16 cellular contexts compared by ENCODE assay signal in the genomic region with DNA sequence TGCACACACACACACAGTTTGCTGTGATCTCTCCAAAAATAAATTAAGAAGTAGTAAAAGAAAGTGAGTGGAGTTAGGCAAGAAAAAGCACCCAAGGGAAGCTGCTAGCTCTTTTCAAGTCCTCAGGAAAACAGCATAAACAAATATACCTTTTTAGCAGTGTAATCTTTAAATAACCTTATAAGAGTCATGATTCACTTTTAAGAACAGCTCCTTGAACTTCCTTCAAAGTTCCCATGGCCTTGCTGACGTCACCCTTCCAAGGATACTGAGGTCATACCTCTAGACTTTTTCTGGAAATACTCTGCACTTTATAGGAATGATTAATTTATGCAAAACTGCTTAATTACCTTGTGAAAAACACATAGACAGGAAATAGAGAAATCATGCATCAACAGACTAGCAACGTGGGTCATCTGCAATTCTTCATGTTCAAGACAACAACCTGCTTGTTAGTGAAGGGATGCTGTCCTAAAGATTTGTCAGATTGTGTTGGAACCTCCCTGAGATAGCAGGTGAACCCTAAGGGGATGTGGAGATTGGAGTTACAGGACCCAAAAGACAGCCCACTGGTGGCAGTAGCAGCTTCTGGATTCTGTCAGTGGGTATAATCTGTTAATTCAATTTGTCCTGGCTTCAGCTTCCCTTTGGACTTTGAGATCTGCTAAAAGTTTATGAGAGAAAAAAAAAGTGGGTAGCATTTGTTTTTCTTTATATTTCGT.
DNase-seq lines count a peak whose midpoint lies in the region; ATAC-seq, FAIRE-seq and TF ChIP-seq lines count a peak whose summit lies in the region.
"Had no signal": no experiment of that assay in that cellular context is flagged by ENCODE, and none has a peak within 500 bp of the region (broad histone marks: within the 10 kb centered on the region; RNA-seq: fewer than 3 reads in every experiment).

No MANE protein-coding gene starts in this region.

- WGBS in HepG2 (ENCODE audit: low lambda C conversion rate) = 1% methylated on average over 3 of the region's 3 CpGs
- WGBS in right lobe of liver (ENCODE audit: insufficient coverage, low coverage, low lambda C conversion rate, missing lambda C conversion rate) = 23% methylated on average over 3 of the region's 3 CpGs

- TF ChIP-seq POLR2A in HepG2 (IDR thresholded peaks at IDR 0.05; ENCODE audit: insufficient read depth in 1 of 2, low read depth in 2 of 2, low read length in 2 of 2) (no peak), right lobe of liver (IDR thresholded peaks at IDR 0.05) (no peak)

- CTCF ChIA-PET in HepG2 (lab: Yijun Ruan, JAX; ENCODE audit: low intra/inter-chr PET ratio, low total read pairs) = no interaction called here

- no peak overlapping the region for H3K27ac ChIP-seq in HepG2 (ENCODE audit: extremely low read length, insufficient read depth, low read length)
- no peak overlapping the region for H3K27ac ChIP-seq in right lobe of liver
- peak overlapping the region; percentile 100 for H3K27ac ChIP-seq in VCaP
- H3K27ac ChIP-seq: C4-2B, HL-60 had no signal

- no peaks in the 10 kb centered on the region for H3K27me3 ChIP-seq in HepG2 (ENCODE audit: control insufficient read depth in 1 of 2, insufficient read depth in 2 of 2, low read length in 2 of 2)
- peaks cover 0 to 4% of the 10 kb centered on the region in 2 donors for H3K27me3 ChIP-seq in right lobe of liver

- no peaks in the 10 kb centered on the region for H3K4me1 ChIP-seq in HepG2 (ENCODE audit: insufficient read depth, low read length)
- H3K4me1 ChIP-seq in right lobe of liver = no peaks in the 10 kb centered on the region

- no peak overlapping the region for H3K9ac ChIP-seq in HepG2 (ENCODE audit: insufficient read depth, low read depth, low read length)

- H3K4me3 ChIP-seq in HepG2 (replicated peaks in 1 of 3; ENCODE audit: insufficient read depth in 1 of 3, low read depth in 2 of 3, low read length in 3 of 3) (no peak overlapping the region), right lobe of liver (no peak overlapping the region)
- H3K4me3 ChIP-seq: GM23338 had no signal

- H3K36me3 ChIP-seq in HepG2 (replicated peaks in 1 of 2; ENCODE audit: control insufficient read depth in 1 of 2, insufficient read depth in 2 of 2, low read length in 2 of 2) (no peaks in the 10 kb centered on the region), right lobe of liver (no peaks in the 10 kb centered on the region)

- DNase-seq in HepG2 (ENCODE audit: low spot score) (no peak), right lobe of liver (no peak), kidney tubule cell (ENCODE audit: low spot score) (peak; percentile 51), head of caudate nucleus (no peak), hippocampal formation (lab: John Stamatoyannopoulos, UW) (no peak)
- DNase-seq: CD4-positive, alpha-beta memory T cell; DMS79; H7 had no signal

- in situ Hi-C loops in HepG2 (cut with HindIII; ENCODE audit: extremely low pct_ligation_motif_present, low pct_unique_long_range_greater_than_20kb) = no loop called here

- no peaks in the 10 kb centered on the region for H4K20me1 ChIP-seq in HepG2 (ENCODE audit: insufficient read depth, low read length)

- intact Hi-C loops in HepG2 (cut with micrococcal nuclease; ENCODE audit: unreplicated experiment) (no loop called here), right lobe of liver (cut with DNase I) (no loop called here), head of caudate nucleus (cut with DNase I) (no loop called here)

- H3K79me2 ChIP-seq in HepG2 (ENCODE audit: insufficient read depth, low read length) = no peaks in the 10 kb centered on the region

- POLR2A ChIA-PET in HepG2 (lab: Yijun Ruan, JAX) = no interaction called here

- peaks cover 9% of the 10 kb centered on the region for H3K9me3 ChIP-seq in HepG2 (ENCODE audit: low read length)
- no peaks in the 10 kb centered on the region for H3K9me3 ChIP-seq in right lobe of liver

- TF ChIP-seq RAD21 in HepG2 (CRISPR knock-in tag; IDR thresholded peaks at IDR 0.05) = no peak

- TF ChIP-seq CTCF in HepG2 (CRISPR knock-in tag; IDR thresholded peaks at IDR 0.05) = no peak
- no peak for TF ChIP-seq CTCF in right lobe of liver (IDR thresholded peaks at IDR 0.05)
- TF ChIP-seq CTCF in VCaP (conservative IDR thresholded peaks at IDR 0.05) = no peak

- no TSS peak for BruUV-seq in HepG2 (replicated peaks; lab: Mats Ljungman, UMichigan)

- ATAC-seq in HepG2 = no peak
- no peak for ATAC-seq in right lobe of liver
- ATAC-seq in GM18907 (IDR thresholded peaks at IDR 0.05; ENCODE audit: unreplicated experiment) = no peak
- ATAC-seq: GM23338 had no signal

- no peak overlapping the region for H3K4me2 ChIP-seq in HepG2 (ENCODE audit: low read depth, low read length)
- H3K4me2 ChIP-seq: GM23338 had no signal

- H2AFZ ChIP-seq in HepG2 (ENCODE audit: low read length) = no peak overlapping the region
- H2AFZ ChIP-seq: GM23338 had no signal

- TF ChIP-seq EP300 in HepG2 (IDR thresholded peaks at IDR 0.05; ENCODE audit: low read depth in 2 of 2, low read length in 2 of 2) (no peak), HepG2 (CRISPR knock-in tag; IDR thresholded peaks at IDR 0.05; ENCODE audit: borderline replicate concordance) (no peak)

- no peak for FAIRE-seq in HepG2 (lab: Jason Lieb, UNC)
- FAIRE-seq: A204.1, G401.6, GM12891 had no signal

TF ChIP-seq in HepG2, 621 proteins besides CTCF, POLR2A, EP300 and RAD21 (continues in another document):
- TF ChIP-seq ZBTB8A (CRISPR knock-in tag; IDR thresholded peaks at IDR 0.05; ENCODE audit: borderline replicate concordance, low read depth) (no peak), PITX1 (CRISPR knock-in tag; IDR thresholded peaks at IDR 0.05) (no peak), ZFP62 (CRISPR knock-in tag; IDR thresholded peaks at IDR 0.05) (no peak), HNF4G (IDR thresholded peaks at IDR 0.05; ENCODE audit: borderline replicate concordance, low read depth, low read length) (no peak), HNF4G (CRISPR knock-in tag; IDR thresholded peaks at IDR 0.05; ENCODE audit: borderline replicate concordance, low read depth) (no peak), ATF7 (IDR thresholded peaks at IDR 0.05) (peak; percentile 73), ATF7 (CRISPR knock-in tag; IDR thresholded peaks at IDR 0.05) (no peak), ZNF143 (CRISPR knock-in tag; IDR thresholded peaks at IDR 0.05) (no peak), THAP8 (CRISPR knock-in tag; IDR thresholded peaks at IDR 0.05; ENCODE audit: borderline replicate concordance) (no peak), ZNF768 (CRISPR knock-in tag; IDR thresholded peaks at IDR 0.05) (no peak), GATA4 (IDR thresholded peaks at IDR 0.05; ENCODE audit: borderline replicate concordance, low read depth) (no peak), ZBTB42 (CRISPR knock-in tag; IDR thresholded peaks at IDR 0.05) (no peak)
- TF ChIP-seq, protein P1, sequence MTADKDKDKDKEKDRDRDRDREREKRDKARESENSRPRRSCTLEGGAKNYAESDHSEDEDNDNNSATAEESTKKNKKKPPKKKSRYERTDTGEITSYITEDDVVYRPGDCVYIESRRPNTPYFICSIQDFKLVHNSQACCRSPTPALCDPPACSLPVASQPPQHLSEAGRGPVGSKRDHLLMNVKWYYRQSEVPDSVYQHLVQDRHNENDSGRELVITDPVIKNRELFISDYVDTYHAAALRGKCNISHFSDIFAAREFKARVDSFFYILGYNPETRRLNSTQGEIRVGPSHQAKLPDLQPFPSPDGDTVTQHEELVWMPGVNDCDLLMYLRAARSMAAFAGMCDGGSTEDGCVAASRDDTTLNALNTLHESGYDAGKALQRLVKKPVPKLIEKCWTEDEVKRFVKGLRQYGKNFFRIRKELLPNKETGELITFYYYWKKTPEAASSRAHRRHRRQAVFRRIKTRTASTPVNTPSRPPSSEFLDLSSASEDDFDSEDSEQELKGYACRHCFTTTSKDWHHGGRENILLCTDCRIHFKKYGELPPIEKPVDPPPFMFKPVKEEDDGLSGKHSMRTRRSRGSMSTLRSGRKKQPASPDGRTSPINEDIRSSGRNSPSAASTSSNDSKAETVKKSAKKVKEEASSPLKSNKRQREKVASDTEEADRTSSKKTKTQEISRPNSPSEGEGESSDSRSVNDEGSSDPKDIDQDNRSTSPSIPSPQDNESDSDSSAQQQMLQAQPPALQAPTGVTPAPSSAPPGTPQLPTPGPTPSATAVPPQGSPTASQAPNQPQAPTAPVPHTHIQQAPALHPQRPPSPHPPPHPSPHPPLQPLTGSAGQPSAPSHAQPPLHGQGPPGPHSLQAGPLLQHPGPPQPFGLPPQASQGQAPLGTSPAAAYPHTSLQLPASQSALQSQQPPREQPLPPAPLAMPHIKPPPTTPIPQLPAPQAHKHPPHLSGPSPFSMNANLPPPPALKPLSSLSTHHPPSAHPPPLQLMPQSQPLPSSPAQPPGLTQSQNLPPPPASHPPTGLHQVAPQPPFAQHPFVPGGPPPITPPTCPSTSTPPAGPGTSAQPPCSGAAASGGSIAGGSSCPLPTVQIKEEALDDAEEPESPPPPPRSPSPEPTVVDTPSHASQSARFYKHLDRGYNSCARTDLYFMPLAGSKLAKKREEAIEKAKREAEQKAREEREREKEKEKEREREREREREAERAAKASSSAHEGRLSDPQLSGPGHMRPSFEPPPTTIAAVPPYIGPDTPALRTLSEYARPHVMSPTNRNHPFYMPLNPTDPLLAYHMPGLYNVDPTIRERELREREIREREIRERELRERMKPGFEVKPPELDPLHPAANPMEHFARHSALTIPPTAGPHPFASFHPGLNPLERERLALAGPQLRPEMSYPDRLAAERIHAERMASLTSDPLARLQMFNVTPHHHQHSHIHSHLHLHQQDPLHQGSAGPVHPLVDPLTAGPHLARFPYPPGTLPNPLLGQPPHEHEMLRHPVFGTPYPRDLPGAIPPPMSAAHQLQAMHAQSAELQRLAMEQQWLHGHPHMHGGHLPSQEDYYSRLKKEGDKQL (CRISPR knock-in tag; IDR thresholded peaks at IDR 0.05; ENCODE audit: low read depth) = no peak
- TF ChIP-seq, protein P2, sequence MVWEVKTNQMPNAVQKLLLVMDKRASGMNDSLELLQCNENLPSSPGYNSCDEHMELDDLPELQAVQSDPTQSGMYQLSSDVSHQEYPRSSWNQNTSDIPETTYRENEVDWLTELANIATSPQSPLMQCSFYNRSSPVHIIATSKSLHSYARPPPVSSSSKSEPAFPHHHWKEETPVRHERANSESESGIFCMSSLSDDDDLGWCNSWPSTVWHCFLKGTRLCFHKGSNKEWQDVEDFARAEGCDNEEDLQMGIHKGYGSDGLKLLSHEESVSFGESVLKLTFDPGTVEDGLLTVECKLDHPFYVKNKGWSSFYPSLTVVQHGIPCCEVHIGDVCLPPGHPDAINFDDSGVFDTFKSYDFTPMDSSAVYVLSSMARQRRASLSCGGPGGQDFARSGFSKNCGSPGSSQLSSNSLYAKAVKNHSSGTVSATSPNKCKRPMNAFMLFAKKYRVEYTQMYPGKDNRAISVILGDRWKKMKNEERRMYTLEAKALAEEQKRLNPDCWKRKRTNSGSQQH (CRISPR knock-in tag; IDR thresholded peaks at IDR 0.05; ENCODE audit: low read depth) = no peak
